Comparison of ENCODE assay signal across 2 cellular contexts in the genomic region with DNA sequence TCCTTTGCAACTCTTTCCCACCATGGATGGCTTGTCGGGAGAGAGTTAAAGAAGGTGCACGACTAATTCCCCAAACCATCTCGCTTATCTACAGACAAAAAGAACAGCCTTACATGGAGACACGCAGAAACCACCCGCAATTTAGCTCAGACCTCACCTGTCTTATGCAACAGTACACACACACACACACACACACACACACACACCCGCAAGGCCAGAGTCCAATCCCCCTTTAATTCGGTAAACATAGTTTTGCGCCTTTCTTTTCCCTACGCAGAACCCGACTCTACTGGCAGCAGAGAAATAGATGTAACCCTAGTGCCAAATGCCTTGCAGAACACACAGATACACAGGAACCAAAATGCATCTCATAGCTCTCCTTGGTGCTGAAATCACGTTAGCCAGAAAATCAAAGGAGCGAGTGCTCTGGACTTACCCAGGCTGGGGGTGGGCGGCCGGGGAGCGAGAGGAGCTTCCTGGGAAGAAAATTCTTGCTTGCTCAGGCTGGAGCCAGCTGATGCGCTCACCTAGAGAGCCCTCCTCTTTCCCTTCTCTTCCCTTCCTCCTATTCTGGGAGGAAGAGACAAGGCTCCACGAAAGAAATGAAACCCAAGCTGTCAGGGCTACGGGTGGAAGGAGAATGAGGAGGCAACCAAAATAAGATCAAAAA.
TF ChIP-seq lines count a peak whose summit lies in the region.

No MANE protein-coding gene starts in this region.

TF ChIP-seq in H1, 55 proteins besides CTCF, POLR2A, EP300 and RAD21 (continued from another document and continues in another):
- TF ChIP-seq, protein P1, sequence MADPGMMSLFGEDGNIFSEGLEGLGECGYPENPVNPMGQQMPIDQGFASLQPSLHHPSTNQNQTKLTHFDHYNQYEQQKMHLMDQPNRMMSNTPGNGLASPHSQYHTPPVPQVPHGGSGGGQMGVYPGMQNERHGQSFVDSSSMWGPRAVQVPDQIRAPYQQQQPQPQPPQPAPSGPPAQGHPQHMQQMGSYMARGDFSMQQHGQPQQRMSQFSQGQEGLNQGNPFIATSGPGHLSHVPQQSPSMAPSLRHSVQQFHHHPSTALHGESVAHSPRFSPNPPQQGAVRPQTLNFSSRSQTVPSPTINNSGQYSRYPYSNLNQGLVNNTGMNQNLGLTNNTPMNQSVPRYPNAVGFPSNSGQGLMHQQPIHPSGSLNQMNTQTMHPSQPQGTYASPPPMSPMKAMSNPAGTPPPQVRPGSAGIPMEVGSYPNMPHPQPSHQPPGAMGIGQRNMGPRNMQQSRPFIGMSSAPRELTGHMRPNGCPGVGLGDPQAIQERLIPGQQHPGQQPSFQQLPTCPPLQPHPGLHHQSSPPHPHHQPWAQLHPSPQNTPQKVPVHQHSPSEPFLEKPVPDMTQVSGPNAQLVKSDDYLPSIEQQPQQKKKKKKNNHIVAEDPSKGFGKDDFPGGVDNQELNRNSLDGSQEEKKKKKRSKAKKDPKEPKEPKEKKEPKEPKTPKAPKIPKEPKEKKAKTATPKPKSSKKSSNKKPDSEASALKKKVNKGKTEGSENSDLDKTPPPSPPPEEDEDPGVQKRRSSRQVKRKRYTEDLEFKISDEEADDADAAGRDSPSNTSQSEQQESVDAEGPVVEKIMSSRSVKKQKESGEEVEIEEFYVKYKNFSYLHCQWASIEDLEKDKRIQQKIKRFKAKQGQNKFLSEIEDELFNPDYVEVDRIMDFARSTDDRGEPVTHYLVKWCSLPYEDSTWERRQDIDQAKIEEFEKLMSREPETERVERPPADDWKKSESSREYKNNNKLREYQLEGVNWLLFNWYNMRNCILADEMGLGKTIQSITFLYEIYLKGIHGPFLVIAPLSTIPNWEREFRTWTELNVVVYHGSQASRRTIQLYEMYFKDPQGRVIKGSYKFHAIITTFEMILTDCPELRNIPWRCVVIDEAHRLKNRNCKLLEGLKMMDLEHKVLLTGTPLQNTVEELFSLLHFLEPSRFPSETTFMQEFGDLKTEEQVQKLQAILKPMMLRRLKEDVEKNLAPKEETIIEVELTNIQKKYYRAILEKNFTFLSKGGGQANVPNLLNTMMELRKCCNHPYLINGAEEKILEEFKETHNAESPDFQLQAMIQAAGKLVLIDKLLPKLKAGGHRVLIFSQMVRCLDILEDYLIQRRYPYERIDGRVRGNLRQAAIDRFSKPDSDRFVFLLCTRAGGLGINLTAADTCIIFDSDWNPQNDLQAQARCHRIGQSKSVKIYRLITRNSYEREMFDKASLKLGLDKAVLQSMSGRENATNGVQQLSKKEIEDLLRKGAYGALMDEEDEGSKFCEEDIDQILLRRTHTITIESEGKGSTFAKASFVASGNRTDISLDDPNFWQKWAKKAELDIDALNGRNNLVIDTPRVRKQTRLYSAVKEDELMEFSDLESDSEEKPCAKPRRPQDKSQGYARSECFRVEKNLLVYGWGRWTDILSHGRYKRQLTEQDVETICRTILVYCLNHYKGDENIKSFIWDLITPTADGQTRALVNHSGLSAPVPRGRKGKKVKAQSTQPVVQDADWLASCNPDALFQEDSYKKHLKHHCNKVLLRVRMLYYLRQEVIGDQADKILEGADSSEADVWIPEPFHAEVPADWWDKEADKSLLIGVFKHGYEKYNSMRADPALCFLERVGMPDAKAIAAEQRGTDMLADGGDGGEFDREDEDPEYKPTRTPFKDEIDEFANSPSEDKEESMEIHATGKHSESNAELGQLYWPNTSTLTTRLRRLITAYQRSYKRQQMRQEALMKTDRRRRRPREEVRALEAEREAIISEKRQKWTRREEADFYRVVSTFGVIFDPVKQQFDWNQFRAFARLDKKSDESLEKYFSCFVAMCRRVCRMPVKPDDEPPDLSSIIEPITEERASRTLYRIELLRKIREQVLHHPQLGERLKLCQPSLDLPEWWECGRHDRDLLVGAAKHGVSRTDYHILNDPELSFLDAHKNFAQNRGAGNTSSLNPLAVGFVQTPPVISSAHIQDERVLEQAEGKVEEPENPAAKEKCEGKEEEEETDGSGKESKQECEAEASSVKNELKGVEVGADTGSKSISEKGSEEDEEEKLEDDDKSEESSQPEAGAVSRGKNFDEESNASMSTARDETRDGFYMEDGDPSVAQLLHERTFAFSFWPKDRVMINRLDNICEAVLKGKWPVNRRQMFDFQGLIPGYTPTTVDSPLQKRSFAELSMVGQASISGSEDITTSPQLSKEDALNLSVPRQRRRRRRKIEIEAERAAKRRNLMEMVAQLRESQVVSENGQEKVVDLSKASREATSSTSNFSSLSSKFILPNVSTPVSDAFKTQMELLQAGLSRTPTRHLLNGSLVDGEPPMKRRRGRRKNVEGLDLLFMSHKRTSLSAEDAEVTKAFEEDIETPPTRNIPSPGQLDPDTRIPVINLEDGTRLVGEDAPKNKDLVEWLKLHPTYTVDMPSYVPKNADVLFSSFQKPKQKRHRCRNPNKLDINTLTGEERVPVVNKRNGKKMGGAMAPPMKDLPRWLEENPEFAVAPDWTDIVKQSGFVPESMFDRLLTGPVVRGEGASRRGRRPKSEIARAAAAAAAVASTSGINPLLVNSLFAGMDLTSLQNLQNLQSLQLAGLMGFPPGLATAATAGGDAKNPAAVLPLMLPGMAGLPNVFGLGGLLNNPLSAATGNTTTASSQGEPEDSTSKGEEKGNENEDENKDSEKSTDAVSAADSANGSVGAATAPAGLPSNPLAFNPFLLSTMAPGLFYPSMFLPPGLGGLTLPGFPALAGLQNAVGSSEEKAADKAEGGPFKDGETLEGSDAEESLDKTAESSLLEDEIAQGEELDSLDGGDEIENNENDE (IDR thresholded peaks at IDR 0.05; ENCODE audit: insufficient replicate concordance, low read length) = no peak
- TF ChIP-seq, protein P2, sequence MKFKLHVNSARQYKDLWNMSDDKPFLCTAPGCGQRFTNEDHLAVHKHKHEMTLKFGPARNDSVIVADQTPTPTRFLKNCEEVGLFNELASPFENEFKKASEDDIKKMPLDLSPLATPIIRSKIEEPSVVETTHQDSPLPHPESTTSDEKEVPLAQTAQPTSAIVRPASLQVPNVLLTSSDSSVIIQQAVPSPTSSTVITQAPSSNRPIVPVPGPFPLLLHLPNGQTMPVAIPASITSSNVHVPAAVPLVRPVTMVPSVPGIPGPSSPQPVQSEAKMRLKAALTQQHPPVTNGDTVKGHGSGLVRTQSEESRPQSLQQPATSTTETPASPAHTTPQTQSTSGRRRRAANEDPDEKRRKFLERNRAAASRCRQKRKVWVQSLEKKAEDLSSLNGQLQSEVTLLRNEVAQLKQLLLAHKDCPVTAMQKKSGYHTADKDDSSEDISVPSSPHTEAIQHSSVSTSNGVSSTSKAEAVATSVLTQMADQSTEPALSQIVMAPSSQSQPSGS (IDR thresholded peaks at IDR 0.05; ENCODE audit: low read length) = no peak
- TF ChIP-seq CBX8 (IDR thresholded peaks at IDR 0.05; ENCODE audit: borderline replicate concordance, low read depth, low read length) (no peak), SIX5 (IDR thresholded peaks at IDR 0.05; ENCODE audit: low read depth, low read length) (no peak), SUZ12 (IDR thresholded peaks at IDR 0.05; ENCODE audit: low read length) (no peak), HDAC2 (IDR thresholded peaks at IDR 0.05; ENCODE audit: borderline replicate concordance in 1 of 2, low read depth in 2 of 2, low read length in 2 of 2) (no peak), BCL11A (IDR thresholded peaks at IDR 0.05; ENCODE audit: low read depth in 2 of 2, low read length in 2 of 2) (no peak), BACH1 (IDR thresholded peaks at IDR 0.05; ENCODE audit: low read length) (peak; percentile 39; the same call in 1 of the 2 replicates), CTBP2 (IDR thresholded peaks at IDR 0.05; ENCODE audit: borderline replicate concordance, insufficient read depth, insufficient read length, low read length) (no peak)
- TF ChIP-seq, protein P3, sequence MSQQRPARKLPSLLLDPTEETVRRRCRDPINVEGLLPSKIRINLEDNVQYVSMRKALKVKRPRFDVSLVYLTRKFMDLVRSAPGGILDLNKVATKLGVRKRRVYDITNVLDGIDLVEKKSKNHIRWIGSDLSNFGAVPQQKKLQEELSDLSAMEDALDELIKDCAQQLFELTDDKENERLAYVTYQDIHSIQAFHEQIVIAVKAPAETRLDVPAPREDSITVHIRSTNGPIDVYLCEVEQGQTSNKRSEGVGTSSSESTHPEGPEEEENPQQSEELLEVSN (IDR thresholded peaks at IDR 0.05) = no peak

TF ChIP-seq in neural cell, 6 proteins besides CTCF, POLR2A, EP300 and RAD21 (continued from another document):
- TF ChIP-seq, protein P4, sequence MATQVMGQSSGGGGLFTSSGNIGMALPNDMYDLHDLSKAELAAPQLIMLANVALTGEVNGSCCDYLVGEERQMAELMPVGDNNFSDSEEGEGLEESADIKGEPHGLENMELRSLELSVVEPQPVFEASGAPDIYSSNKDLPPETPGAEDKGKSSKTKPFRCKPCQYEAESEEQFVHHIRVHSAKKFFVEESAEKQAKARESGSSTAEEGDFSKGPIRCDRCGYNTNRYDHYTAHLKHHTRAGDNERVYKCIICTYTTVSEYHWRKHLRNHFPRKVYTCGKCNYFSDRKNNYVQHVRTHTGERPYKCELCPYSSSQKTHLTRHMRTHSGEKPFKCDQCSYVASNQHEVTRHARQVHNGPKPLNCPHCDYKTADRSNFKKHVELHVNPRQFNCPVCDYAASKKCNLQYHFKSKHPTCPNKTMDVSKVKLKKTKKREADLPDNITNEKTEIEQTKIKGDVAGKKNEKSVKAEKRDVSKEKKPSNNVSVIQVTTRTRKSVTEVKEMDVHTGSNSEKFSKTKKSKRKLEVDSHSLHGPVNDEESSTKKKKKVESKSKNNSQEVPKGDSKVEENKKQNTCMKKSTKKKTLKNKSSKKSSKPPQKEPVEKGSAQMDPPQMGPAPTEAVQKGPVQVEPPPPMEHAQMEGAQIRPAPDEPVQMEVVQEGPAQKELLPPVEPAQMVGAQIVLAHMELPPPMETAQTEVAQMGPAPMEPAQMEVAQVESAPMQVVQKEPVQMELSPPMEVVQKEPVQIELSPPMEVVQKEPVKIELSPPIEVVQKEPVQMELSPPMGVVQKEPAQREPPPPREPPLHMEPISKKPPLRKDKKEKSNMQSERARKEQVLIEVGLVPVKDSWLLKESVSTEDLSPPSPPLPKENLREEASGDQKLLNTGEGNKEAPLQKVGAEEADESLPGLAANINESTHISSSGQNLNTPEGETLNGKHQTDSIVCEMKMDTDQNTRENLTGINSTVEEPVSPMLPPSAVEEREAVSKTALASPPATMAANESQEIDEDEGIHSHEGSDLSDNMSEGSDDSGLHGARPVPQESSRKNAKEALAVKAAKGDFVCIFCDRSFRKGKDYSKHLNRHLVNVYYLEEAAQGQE (IDR thresholded peaks at IDR 0.05; ENCODE audit: borderline replicate concordance) = no peak
- TF ChIP-seq SMC3 (conservative IDR thresholded peaks at IDR 0.05; ENCODE audit: poor library complexity) = no peak
- TF ChIP-seq MXI1 (conservative IDR thresholded peaks at IDR 0.05; ENCODE audit: poor library complexity, severe bottlenecking) = no peak
- TF ChIP-seq TAF1 (IDR thresholded peaks at IDR 0.05; ENCODE audit: low read depth) = no peak
